1 cellular context compared by ENCODE assay signal in genomic region chr1:94951056-94951455, GRCh38.
TF ChIP-seq lines count a peak whose summit lies in the region.

No MANE protein-coding gene starts in this region.

TF ChIP-seq in IMR-90, 13 proteins besides CTCF, POLR2A, EP300 and RAD21:
- no peak for TF ChIP-seq NFE2L2 (IDR thresholded peaks at IDR 0.05; ENCODE audit: low read depth, low read length)
- no peak for TF ChIP-seq CEBPB (IDR thresholded peaks at IDR 0.05; ENCODE audit: low read depth, low read length)
- no peak for TF ChIP-seq CHD1 (IDR thresholded peaks at IDR 0.05; ENCODE audit: low read depth, low read length)
- no peak for TF ChIP-seq MAFK (IDR thresholded peaks at IDR 0.05; ENCODE audit: low read depth, low read length)
- no peak for TF ChIP-seq SMC3 (IDR thresholded peaks at IDR 0.05; ENCODE audit: low read depth, low read length)
- TF ChIP-seq ELK1 (IDR thresholded peaks at IDR 0.05; ENCODE audit: borderline replicate concordance, low read depth, low read length), result no peak
- no peak for TF ChIP-seq FOS (IDR thresholded peaks at IDR 0.05; ENCODE audit: low read depth, low read length)
- TF ChIP-seq RFX5 (IDR thresholded peaks at IDR 0.05; ENCODE audit: low read depth, low read length), result no peak
